1 cellular context compared by ENCODE assay signal in genomic region chr7:141014523-141015395, GRCh38.
TF ChIP-seq lines count a peak whose summit lies in the region.

TSS of gene MRPS33 (minus strand) at chr7:141014952. CDS start at chr7:141010633, 4,319 bp downstream.

TF ChIP-seq in K562, 482 proteins besides CTCF, POLR2A, EP300 and RAD21 (continued from another document and continues in another):
- TF ChIP-seq RERE (CRISPR knock-in tag; IDR thresholded peaks at IDR 0.05; ENCODE audit: borderline replicate concordance), result no peak
- TF ChIP-seq NRF1 (conservative IDR thresholded peaks at IDR 0.05 in 1 of 2, IDR thresholded peaks at IDR 0.05 in 1 of 2), result peak; percentile 96 to 97
- no peak for TF ChIP-seq MCM3 (IDR thresholded peaks at IDR 0.05)
- peak; percentile 56 for TF ChIP-seq DACH1 (IDR thresholded peaks at IDR 0.05; ENCODE audit: partially characterized antibody)
- TF ChIP-seq ZZZ3 (IDR thresholded peaks at IDR 0.05), result peak; percentile 95
- peak; percentile 80 for TF ChIP-seq SOX6 (IDR thresholded peaks at IDR 0.05)
- TF ChIP-seq CBFA2T3 (IDR thresholded peaks at IDR 0.05), result no peak
- no peak; the same call in 1 of the 2 replicates for TF ChIP-seq ZNF324 (CRISPR knock-in tag; IDR thresholded peaks at IDR 0.05)
- TF ChIP-seq FOXA3 (CRISPR knock-in tag; conservative IDR thresholded peaks at IDR 0.05 in 1 of 2, IDR thresholded peaks at IDR 0.05 in 1 of 2), result no peak; a peak in 1 of 4 replicates
- TF ChIP-seq RHOXF2B (CRISPR knock-in tag; conservative IDR thresholded peaks at IDR 0.05), result 0 out of 2 replicates have a peak, but pooled peaks have one; percentile 45
- peak; percentile 48; the same call in 1 of the 2 replicates for TF ChIP-seq BHLHE40 (IDR thresholded peaks at IDR 0.05; ENCODE audit: low read length)
- no peak for TF ChIP-seq ZNF696 (CRISPR knock-in tag; conservative IDR thresholded peaks at IDR 0.05)
- peak; percentile 93; the same call in 1 of the 2 replicates for TF ChIP-seq MTA3 (IDR thresholded peaks at IDR 0.05; ENCODE audit: borderline replicate concordance)
- TF ChIP-seq ZNF77 (CRISPR knock-in tag; IDR thresholded peaks at IDR 0.05), result no peak
- peak; percentile 28; the same call in 1 of the 2 replicates for TF ChIP-seq MYBL2 (IDR thresholded peaks at IDR 0.05; ENCODE audit: low read depth)
- no peak for TF ChIP-seq MYBL2 (CRISPR knock-in tag; IDR thresholded peaks at IDR 0.05; ENCODE audit: borderline replicate concordance)
- no peak for TF ChIP-seq ZNF780A (CRISPR knock-in tag; IDR thresholded peaks at IDR 0.05)
- no peak for TF ChIP-seq LEF1 (IDR thresholded peaks at IDR 0.05)
- TF ChIP-seq PYGO2 (tag; IDR thresholded peaks at IDR 0.05), result peak; percentile 55; the same call in 1 of the 2 replicates
- TF ChIP-seq NR4A1 (CRISPR knock-in tag; IDR thresholded peaks at IDR 0.05), result no peak
- peak; percentile 59 for TF ChIP-seq NR4A1 (tag; IDR thresholded peaks at IDR 0.05)
- peak; percentile 42 for TF ChIP-seq STAT6 (CRISPR knock-in tag; IDR thresholded peaks at IDR 0.05)
- TF ChIP-seq CHAMP1 (IDR thresholded peaks at IDR 0.05), result peak; percentile 100
- no peak for TF ChIP-seq RFX1 (IDR thresholded peaks at IDR 0.05)
- no peak for TF ChIP-seq STAT5B (CRISPR knock-in tag; IDR thresholded peaks at IDR 0.05)
- no peak for TF ChIP-seq GTF3C2 (IDR thresholded peaks at IDR 0.05; ENCODE audit: borderline replicate concordance, extremely low read depth, insufficient read length)
- peak; percentile 99 for TF ChIP-seq CBX1 (IDR thresholded peaks at IDR 0.05; ENCODE audit: low read depth)
- TF ChIP-seq CCAR2 (IDR thresholded peaks at IDR 0.05; ENCODE audit: low read depth, low read length), result 0 out of 2 replicates have a peak, but pooled peaks have one; percentile 87
- peak; percentile 64 for TF ChIP-seq CCNT2 (IDR thresholded peaks at IDR 0.05; ENCODE audit: borderline replicate concordance, extremely low read depth, insufficient read length, low read depth, low read length)
- no peak for TF ChIP-seq MAFK (IDR thresholded peaks at IDR 0.05; ENCODE audit: low read length)
- TF ChIP-seq ZEB2 (IDR thresholded peaks at IDR 0.05), result peak; percentile 24; the same call in 1 of the 2 replicates
- TF ChIP-seq PTRF (tag; IDR thresholded peaks at IDR 0.05), result no peak
- no peak for TF ChIP-seq ZNF280B (CRISPR knock-in tag; IDR thresholded peaks at IDR 0.05)
- TF ChIP-seq NUFIP1 (IDR thresholded peaks at IDR 0.05; ENCODE audit: partially characterized antibody), result peak; percentile 64
- no peak for TF ChIP-seq ZNF512 (tag; IDR thresholded peaks at IDR 0.05)
- TF ChIP-seq CREB3L1 (IDR thresholded peaks at IDR 0.05; ENCODE audit: borderline replicate concordance, low read depth), result peak; percentile 95
- TF ChIP-seq KLF10 (CRISPR knock-in tag; IDR thresholded peaks at IDR 0.05), result no peak
- TF ChIP-seq KDM1A (IDR thresholded peaks at IDR 0.05), result peak in 1 of 2 experiments; percentile 90; a peak in 1 of 4 replicates
- TF ChIP-seq ZC3H4 (CRISPR knock-in tag; IDR thresholded peaks at IDR 0.05; ENCODE audit: borderline replicate concordance), result no peak
- TF ChIP-seq ZBTB9 (CRISPR knock-in tag; IDR thresholded peaks at IDR 0.05), result peak; percentile 72; the same call in 1 of the 2 replicates
- peak; percentile 93 for TF ChIP-seq ATF7 (IDR thresholded peaks at IDR 0.05)
- no peak for TF ChIP-seq BRF2 (IDR thresholded peaks at IDR 0.05; ENCODE audit: borderline replicate concordance, insufficient read depth, insufficient read length)
- TF ChIP-seq SMAD2 (IDR thresholded peaks at IDR 0.05; ENCODE audit: low read depth, low read length), result no peak
- peak; percentile 79 for TF ChIP-seq CBX5 (IDR thresholded peaks at IDR 0.05; ENCODE audit: borderline replicate concordance, low read depth)
